ENCODE assay signal across 9 cellular contexts in the genomic region with DNA sequence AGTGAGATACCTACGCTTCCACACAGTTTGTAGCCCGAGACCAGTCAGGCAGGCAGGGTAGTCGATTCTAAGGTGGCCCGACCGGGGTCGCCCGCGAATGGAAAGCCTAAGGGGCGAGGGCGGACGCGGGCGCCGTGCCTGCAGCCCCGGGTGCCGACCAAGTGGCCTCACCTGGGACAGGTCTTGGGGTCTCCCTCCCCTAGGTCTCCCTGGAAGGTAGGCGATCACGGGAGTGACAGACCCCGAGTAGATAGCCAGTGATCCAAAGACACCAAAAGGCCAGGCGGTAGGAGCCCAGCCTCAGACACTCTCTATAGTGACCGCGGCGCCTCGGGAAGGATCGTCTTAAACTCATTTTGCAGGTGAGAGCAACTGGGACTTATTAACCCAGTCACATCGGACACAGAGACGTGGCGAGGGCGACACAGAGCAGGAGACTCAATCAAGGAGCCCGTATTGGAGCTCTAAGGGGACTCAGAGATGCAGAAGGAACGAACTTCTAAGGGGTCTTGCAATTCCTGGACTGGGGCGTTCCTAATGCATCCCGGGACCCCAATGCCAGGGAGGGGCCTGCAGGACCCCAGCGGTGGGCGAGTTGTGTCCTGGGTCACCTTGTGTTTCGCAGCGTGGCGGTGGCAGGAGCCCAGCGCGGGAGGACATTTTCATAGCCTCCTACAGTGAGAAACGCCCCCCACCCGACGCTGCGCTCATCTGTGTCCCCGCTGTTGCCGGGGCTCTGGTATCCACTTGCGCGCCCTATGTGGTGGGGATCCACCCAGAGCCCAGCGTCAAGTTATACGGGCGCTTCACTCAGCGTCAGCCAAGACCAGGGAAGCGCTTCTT. TPM values are rescaled to one million over a fixed set of nuclear protein-coding genes. Genes with fewer than 3 reads are reported as not detected.
A peak's percentile ranks its signal among the peaks of the same experiment; 100 is the strongest.
DNase-seq lines count a peak whose midpoint lies in the region; ATAC-seq and TF ChIP-seq lines count a peak whose summit lies in the region.
"Had no signal": no experiment of that assay in that cellular context is flagged by ENCODE, and none has a peak within 500 bp of the region (broad histone marks: within the 10 kb centered on the region; RNA-seq: fewer than 3 reads in every experiment).

No MANE protein-coding gene starts in this region.

- peaks cover 71% of the 10 kb centered on the region for H3K27me3 Mint-ChIP-seq in neural progenitor cell (ENCODE audit: insufficient read depth, low read depth)

- peak overlapping the region; percentile 11 for H2AFZ ChIP-seq in neural progenitor cell (replicated peaks)

- peaks cover 12% of the 10 kb centered on the region for H3K9me3 Mint-ChIP-seq in neural progenitor cell

- H3K27me3 ChIP-seq in DOHH2 (ENCODE audit: control insufficient read depth, low read length) (peaks cover 2% of the 10 kb centered on the region), HUES48 (ENCODE audit: control insufficient read depth, insufficient read depth, low read length) (peaks cover 91% of the 10 kb centered on the region), neural progenitor cell (peaks cover 99% of the 10 kb centered on the region), SJCRH30 (no peaks in the 10 kb centered on the region)

- ATAC-seq in HG03280 (IDR thresholded peaks at IDR 0.05; ENCODE audit: unreplicated experiment): no peak
- no peak for ATAC-seq in GM21367 (IDR thresholded peaks at IDR 0.05; ENCODE audit: unreplicated experiment)
- no peak for ATAC-seq in left lobe of liver

- TF ChIP-seq CTCF in DOHH2 (IDR thresholded peaks at IDR 0.05; ENCODE audit: low read depth, low read length, poor library complexity, severe bottlenecking): peak; percentile 35
- TF ChIP-seq CTCF in coronary artery (IDR thresholded peaks at IDR 0.05): no peak
- TF ChIP-seq CTCF in neural progenitor cell (IDR thresholded peaks at IDR 0.05): peak; percentile 73

- no peaks in the 10 kb centered on the region for H3K9me2 ChIP-seq in DOHH2 (replicated peaks; ENCODE audit: control insufficient read depth, low read length)

- peaks cover 19% of the 10 kb centered on the region for H3K4me1 Mint-ChIP-seq in neural progenitor cell

- H4K20me1 ChIP-seq in DOHH2 (ENCODE audit: control insufficient read depth, insufficient read depth, low read depth, low read length) (no peaks in the 10 kb centered on the region), neural progenitor cell (ENCODE audit: low read depth) (peaks cover 53% of the 10 kb centered on the region)

- no peak overlapping the region for H3K4me2 ChIP-seq in DOHH2 (ENCODE audit: low read length)
- peak overlapping the region; percentile 83 for H3K4me2 ChIP-seq in neural progenitor cell

- H3K4me3 ChIP-seq in DOHH2 (ENCODE audit: low read length): no peak overlapping the region
- H3K4me3 ChIP-seq in HUES48 (ENCODE audit: low read depth, low read length): peak overlapping the region; percentile 59
- peak overlapping the region; percentile 38 for H3K4me3 ChIP-seq in coronary artery
- H3K4me3 ChIP-seq in neural progenitor cell: peak overlapping the region; percentile 44
- no peak overlapping the region for H3K4me3 ChIP-seq in SJCRH30

- H3K4me3 Mint-ChIP-seq in neural progenitor cell: peak overlapping the region; percentile 74

- H3K4me1 ChIP-seq in DOHH2 (ENCODE audit: control insufficient read depth, low read length) (no peaks in the 10 kb centered on the region), HUES48 (ENCODE audit: control insufficient read depth, insufficient read depth, low read length) (peaks cover 20% of the 10 kb centered on the region), neural progenitor cell (peaks cover 20% of the 10 kb centered on the region), SJCRH30 (no peaks in the 10 kb centered on the region)

- no peak overlapping the region for H3K27ac Mint-ChIP-seq in neural progenitor cell

- H3K36me3 ChIP-seq in DOHH2 (ENCODE audit: control insufficient read depth, low read length) (no peaks in the 10 kb centered on the region), HUES48 (ENCODE audit: control insufficient read depth, insufficient read depth, low read length) (no peaks in the 10 kb centered on the region), neural progenitor cell (no peaks in the 10 kb centered on the region), SJCRH30 (no peaks in the 10 kb centered on the region)

- H3K79me2 ChIP-seq in DOHH2 (ENCODE audit: control insufficient read depth, low read length): no peaks in the 10 kb centered on the region
- no peaks in the 10 kb centered on the region for H3K79me2 ChIP-seq in neural progenitor cell (ENCODE audit: low read depth)

- H3K27ac ChIP-seq in DOHH2 (ENCODE audit: low read depth, low read length) (no peak overlapping the region), HUES48 (ENCODE audit: low read depth, low read length) (no peak overlapping the region), coronary artery (no peak overlapping the region), neural progenitor cell (no peak overlapping the region), SJCRH30 (no peak overlapping the region)

- H3F3A ChIP-seq in DOHH2 (ENCODE audit: control insufficient read depth, insufficient read depth): no peaks in the 10 kb centered on the region
- H3F3A ChIP-seq in neural progenitor cell (ENCODE audit: low read depth): peaks cover 34% of the 10 kb centered on the region

- DNase-seq in coronary artery (ENCODE audit: low spot score) (peak; percentile 62), neural progenitor cell (ENCODE audit: low spot score) (peak; percentile 76), SJCRH30 (no peak), left lobe of liver (ENCODE audit: low spot score) (no peak)
- DNase-seq: NCI-H1436 treated with DMSO at 0.1 percent for 48 hours had no signal

- H3K9ac ChIP-seq in HUES48 (ENCODE audit: low read depth, low read length) (no peak overlapping the region), neural progenitor cell (no peak overlapping the region)

- H3K9me3 ChIP-seq in DOHH2 (ENCODE audit: control insufficient read depth, insufficient read depth, low read length) (no peaks in the 10 kb centered on the region), HUES48 (ENCODE audit: control insufficient read depth, insufficient read depth, low read length) (no peaks in the 10 kb centered on the region), neural progenitor cell (ENCODE audit: low read depth) (no peaks in the 10 kb centered on the region), SJCRH30 (replicated peaks) (no peaks in the 10 kb centered on the region)

- H3K36me3 Mint-ChIP-seq in neural progenitor cell: no peaks in the 10 kb centered on the region

RNA-seq across cellular contexts. Expression of a gene that starts 2.1 kb away (rescaled TPM):
- total RNA-seq in neural progenitor cell (ENCODE audit: low replicate concordance) (not detected in 2 replicates), left lobe of liver (0.18 TPM)
- total RNA-seq in SJCRH30 (2014; rRNA removed; shearing (Covaris generic)): 0.06 and 0.10 TPM in 2 replicates

RNA-seq across cellular contexts. Expression of a gene that starts 26.1 kb away (rescaled TPM):
- total RNA-seq in neural progenitor cell (ENCODE audit: low replicate concordance): not detected in 2 replicates
- 11.5 and 13.0 TPM in 2 replicates for total RNA-seq in SJCRH30 (2014; rRNA removed; shearing (Covaris generic))
- total RNA-seq in left lobe of liver: 9.9 TPM

Comparison
In these comparisons a context has a peak if more than half of its experiments do, and no peak if none do; other contexts are left out.
1. H3K4me3 ChIP-seq: peak in HUES48 (single experiment), coronary artery (single experiment) and neural progenitor cell (single experiment); none in DOHH2 (single experiment) and SJCRH30 (single experiment).
2. DNase-seq: peak in coronary artery (single experiment) and neural progenitor cell (single experiment); none in SJCRH30 (0 of 2) and left lobe of liver (single experiment).
3. RNA of a gene that starts 26.1 kb away (total RNA-seq): 11.5 to 13.0 TPM in SJCRH30 and 9.9 TPM in left lobe of liver (single experiment); not detected in neural progenitor cell; every median in the first group is over 10 times any median in the second.